1 cellular context compared by ENCODE assay signal in the genomic region with DNA sequence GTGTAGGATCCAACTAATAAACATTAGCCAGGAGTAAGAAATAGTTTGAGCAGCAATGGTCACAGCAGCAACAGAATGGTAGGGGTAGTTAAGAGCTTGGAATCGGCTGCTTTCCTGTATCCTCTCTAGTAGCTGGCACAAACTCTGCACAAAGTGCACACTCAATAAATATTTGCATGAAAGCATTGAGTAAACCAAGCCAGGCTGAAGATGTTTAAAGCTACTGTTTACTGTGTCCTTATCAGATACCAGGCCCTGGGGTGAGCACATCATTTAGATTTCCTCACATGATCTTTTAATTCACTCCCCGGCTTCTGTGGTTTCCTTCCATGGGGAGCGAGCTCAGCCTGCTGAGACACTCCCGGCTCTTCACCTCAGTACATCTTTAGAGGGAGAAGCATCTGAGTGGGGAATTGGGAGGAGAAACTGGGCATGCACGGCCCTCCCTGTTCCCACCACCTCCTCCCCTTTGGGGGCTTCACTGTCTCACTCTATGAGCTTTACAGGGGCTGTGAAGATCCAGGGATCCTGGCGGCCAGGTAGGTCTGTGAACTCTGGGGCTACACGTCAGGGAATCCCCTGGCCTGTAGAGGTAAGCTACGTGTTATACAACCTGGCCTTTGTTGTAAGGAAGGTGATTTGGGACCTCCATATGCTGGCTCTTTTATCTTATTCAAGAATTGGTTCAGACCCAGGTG.
TF ChIP-seq lines count a peak whose summit lies in the region.

No MANE protein-coding gene starts in this region.

TF ChIP-seq in HepG2, 621 proteins besides CTCF, POLR2A, EP300 and RAD21 (continued from another document and continues in another):
- no peak for TF ChIP-seq TFAP4 (IDR thresholded peaks at IDR 0.05; ENCODE audit: borderline replicate concordance, low read depth)
- TF ChIP-seq SOX13 (IDR thresholded peaks at IDR 0.05) = no peak
- TF ChIP-seq SOX13 (CRISPR knock-in tag; conservative IDR thresholded peaks at IDR 0.05 in 1 of 2, IDR thresholded peaks at IDR 0.05 in 1 of 2) = peak in 1 of 2 experiments; percentile 66; a peak in 2 of 4 replicates
- no peak for TF ChIP-seq NFKBIZ (CRISPR knock-in tag; IDR thresholded peaks at IDR 0.05)
- TF ChIP-seq POGK (CRISPR knock-in tag; conservative IDR thresholded peaks at IDR 0.05) = 0 out of 2 replicates have a peak, but pooled peaks have one; percentile 26
- TF ChIP-seq, protein P1, sequence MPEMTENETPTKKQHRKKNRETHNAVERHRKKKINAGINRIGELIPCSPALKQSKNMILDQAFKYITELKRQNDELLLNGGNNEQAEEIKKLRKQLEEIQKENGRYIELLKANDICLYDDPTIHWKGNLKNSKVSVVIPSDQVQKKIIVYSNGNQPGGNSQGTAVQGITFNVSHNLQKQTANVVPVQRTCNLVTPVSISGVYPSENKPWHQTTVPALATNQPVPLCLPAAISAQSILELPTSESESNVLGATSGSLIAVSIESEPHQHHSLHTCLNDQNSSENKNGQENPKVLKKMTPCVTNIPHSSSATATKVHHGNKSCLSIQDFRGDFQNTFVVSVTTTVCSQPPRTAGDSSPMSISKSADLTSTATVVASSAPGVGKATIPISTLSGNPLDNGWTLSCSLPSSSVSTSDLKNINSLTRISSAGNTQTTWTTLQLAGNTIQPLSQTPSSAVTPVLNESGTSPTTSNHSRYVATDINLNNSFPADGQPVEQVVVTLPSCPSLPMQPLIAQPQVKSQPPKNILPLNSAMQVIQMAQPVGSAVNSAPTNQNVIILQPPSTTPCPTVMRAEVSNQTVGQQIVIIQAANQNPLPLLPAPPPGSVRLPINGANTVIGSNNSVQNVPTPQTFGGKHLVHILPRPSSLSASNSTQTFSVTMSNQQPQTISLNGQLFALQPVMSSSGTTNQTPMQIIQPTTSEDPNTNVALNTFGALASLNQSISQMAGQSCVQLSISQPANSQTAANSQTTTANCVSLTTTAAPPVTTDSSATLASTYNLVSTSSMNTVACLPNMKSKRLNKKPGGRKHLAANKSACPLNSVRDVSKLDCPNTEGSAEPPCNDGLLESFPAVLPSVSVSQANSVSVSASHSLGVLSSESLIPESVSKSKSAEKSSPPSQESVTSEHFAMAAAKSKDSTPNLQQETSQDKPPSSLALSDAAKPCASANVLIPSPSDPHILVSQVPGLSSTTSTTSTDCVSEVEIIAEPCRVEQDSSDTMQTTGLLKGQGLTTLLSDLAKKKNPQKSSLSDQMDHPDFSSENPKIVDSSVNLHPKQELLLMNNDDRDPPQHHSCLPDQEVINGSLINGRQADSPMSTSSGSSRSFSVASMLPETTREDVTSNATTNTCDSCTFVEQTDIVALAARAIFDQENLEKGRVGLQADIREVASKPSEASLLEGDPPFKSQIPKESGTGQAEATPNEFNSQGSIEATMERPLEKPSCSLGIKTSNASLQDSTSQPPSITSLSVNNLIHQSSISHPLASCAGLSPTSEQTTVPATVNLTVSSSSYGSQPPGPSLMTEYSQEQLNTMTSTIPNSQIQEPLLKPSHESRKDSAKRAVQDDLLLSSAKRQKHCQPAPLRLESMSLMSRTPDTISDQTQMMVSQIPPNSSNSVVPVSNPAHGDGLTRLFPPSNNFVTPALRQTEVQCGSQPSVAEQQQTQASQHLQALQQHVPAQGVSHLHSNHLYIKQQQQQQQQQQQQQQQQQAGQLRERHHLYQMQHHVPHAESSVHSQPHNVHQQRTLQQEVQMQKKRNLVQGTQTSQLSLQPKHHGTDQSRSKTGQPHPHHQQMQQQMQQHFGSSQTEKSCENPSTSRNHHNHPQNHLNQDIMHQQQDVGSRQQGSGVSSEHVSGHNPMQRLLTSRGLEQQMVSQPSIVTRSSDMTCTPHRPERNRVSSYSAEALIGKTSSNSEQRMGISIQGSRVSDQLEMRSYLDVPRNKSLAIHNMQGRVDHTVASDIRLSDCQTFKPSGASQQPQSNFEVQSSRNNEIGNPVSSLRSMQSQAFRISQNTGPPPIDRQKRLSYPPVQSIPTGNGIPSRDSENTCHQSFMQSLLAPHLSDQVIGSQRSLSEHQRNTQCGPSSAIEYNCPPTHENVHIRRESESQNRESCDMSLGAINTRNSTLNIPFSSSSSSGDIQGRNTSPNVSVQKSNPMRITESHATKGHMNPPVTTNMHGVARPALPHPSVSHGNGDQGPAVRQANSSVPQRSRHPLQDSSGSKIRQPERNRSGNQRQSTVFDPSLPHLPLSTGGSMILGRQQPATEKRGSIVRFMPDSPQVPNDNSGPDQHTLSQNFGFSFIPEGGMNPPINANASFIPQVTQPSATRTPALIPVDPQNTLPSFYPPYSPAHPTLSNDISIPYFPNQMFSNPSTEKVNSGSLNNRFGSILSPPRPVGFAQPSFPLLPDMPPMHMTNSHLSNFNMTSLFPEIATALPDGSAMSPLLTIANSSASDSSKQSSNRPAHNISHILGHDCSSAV (CRISPR knock-in tag; IDR thresholded peaks at IDR 0.05; ENCODE audit: borderline replicate concordance) = no peak
- TF ChIP-seq FUBP1 (CRISPR knock-in tag; IDR thresholded peaks at IDR 0.05; ENCODE audit: borderline replicate concordance) = no peak
- TF ChIP-seq ZNF503 (CRISPR knock-in tag; IDR thresholded peaks at IDR 0.05) = no peak
- TF ChIP-seq ZNF646 (CRISPR knock-in tag; IDR thresholded peaks at IDR 0.05) = no peak
- peak; percentile 15 for TF ChIP-seq TEAD3 (CRISPR knock-in tag; optimal IDR thresholded peaks at IDR 0.05; ENCODE audit: borderline replicate concordance)
- TF ChIP-seq HNF4A (CRISPR knock-in tag; IDR thresholded peaks at IDR 0.05) = peak; percentile 56
- peak; percentile 60; the same call in 1 of the 2 replicates for TF ChIP-seq HHEX (CRISPR knock-in tag; IDR thresholded peaks at IDR 0.05)
- no peak for TF ChIP-seq ZNF207 (IDR thresholded peaks at IDR 0.05; ENCODE audit: borderline replicate concordance)
- no peak for TF ChIP-seq ZNF431 (CRISPR knock-in tag; IDR thresholded peaks at IDR 0.05; ENCODE audit: borderline replicate concordance, low read depth)
